27 cellular contexts compared by ENCODE assay signal in genomic region chr13:86425127-86425526, GRCh38.
"Had no signal": no experiment of that assay in that cellular context is flagged by ENCODE, and none has a peak within 500 bp of the region (broad histone marks: within the 10 kb centered on the region; RNA-seq: fewer than 3 reads in every experiment).

No MANE protein-coding gene starts in this region.

- H3K4me1 Mint-ChIP-seq: activated CD4-positive, alpha-beta T cell treated with anti-CD3 and anti-CD28 coated beads, Interleukin-2, amount 10 ng/mL, durations not matched to agents 7 days and 5 days; activated CD8-positive, alpha-beta memory T cell treated with anti-CD3 and anti-CD28 coated beads, Interleukin-2, amount 10 ng/mL, durations not matched to agents 7 days and 5 days; activated naive CD4-positive, alpha-beta T cell treated with anti-CD3 and anti-CD28 coated beads, Interleukin-2, amount 10 ng/mL, durations not matched to agents 7 days and 5 days; activated naive CD8-positive, alpha-beta T cell treated with anti-CD3 and anti-CD28 coated beads, Interleukin-2, amount 50 U/mL, for 24 hours; mesothelial cell of epicardium; naive thymus-derived CD8-positive, alpha-beta T cell had no signal

- DNase-seq: activated CD4-positive, alpha-beta T cell treated with anti-CD3 and anti-CD28 coated beads, Interleukin-2, amount 10 ng/mL, durations not matched to agents 7 days and 5 days; activated CD4-positive, CD25-positive, alpha-beta regulatory T cell treated with anti-CD3 and anti-CD28 coated beads, Interleukin-2, amount 50 U/mL, for 72 hours; activated CD8-positive, alpha-beta memory T cell treated with anti-CD3 and anti-CD28 coated beads, Interleukin-2, amount 10 ng/mL, durations not matched to agents 7 days and 5 days; activated CD8-positive, alpha-beta T cell treated with anti-CD3 and anti-CD28 coated beads for 36 hours; activated effector memory CD4-positive, alpha-beta T cell treated with anti-CD3 and anti-CD28 coated beads, Interleukin-2, amount 50 U/mL, for 16 hours; activated naive CD4-positive, alpha-beta T cell treated with anti-CD3 and anti-CD28 coated beads, Interleukin-2, amount 10 ng/mL, durations not matched to agents 7 days and 5 days; activated naive CD8-positive, alpha-beta T cell treated with anti-CD3 and anti-CD28 coated beads, Interleukin-2, amount 50 U/mL, for 24 hours; activated T-cell treated with anti-CD3 and anti-CD28 coated beads for 4 hours; anterior cingulate cortex; body of pancreas; effector CD4-positive, alpha-beta T cell; erythroblast; foreskin fibroblast; kidney; naive thymus-derived CD8-positive, alpha-beta T cell; ovary; stimulated activated CD4-positive, alpha-beta T cell treated with anti-CD3 and anti-CD28 coated beads, Interleukin-4, amount 100 ng/mL, for 4 hours; stimulated activated naive CD8-positive, alpha-beta T cell treated with anti-CD3 and anti-CD28 coated beads, Interleukin-15, Interleukin-2, amounts not matched to agents 100 U/mL and 50 U/mL, for 24 hours; upper lobe of left lung had no signal

- H3K36me3 Mint-ChIP-seq: activated CD8-positive, alpha-beta memory T cell treated with anti-CD3 and anti-CD28 coated beads, Interleukin-2, amount 10 ng/mL, durations not matched to agents 7 days and 5 days; activated naive CD4-positive, alpha-beta T cell treated with anti-CD3 and anti-CD28 coated beads, Interleukin-2, amount 10 ng/mL, durations not matched to agents 7 days and 5 days; mesothelial cell of epicardium had no signal

- H3K27ac ChIP-seq: body of pancreas, cardiac muscle cell, neutrophil, ovary, prostate gland, upper lobe of left lung, VCaP had no signal

- H3K4me1 ChIP-seq: body of pancreas, prostate gland, upper lobe of left lung had no signal

- H3K4me3 Mint-ChIP-seq: activated CD4-positive, alpha-beta T cell treated with anti-CD3 and anti-CD28 coated beads, Interleukin-2, amount 10 ng/mL, durations not matched to agents 7 days and 5 days; activated CD8-positive, alpha-beta memory T cell treated with anti-CD3 and anti-CD28 coated beads, Interleukin-2, amount 10 ng/mL, durations not matched to agents 7 days and 5 days; activated CD8-positive, alpha-beta T cell treated with anti-CD3 and anti-CD28 coated beads for 36 hours; activated naive CD4-positive, alpha-beta T cell treated with anti-CD3 and anti-CD28 coated beads, Interleukin-2, amount 10 ng/mL, durations not matched to agents 7 days and 5 days; activated naive CD8-positive, alpha-beta T cell treated with anti-CD3 and anti-CD28 coated beads, Interleukin-2, amount 50 U/mL, for 24 hours; dendritic cell treated with granulocyte-macrophage colony-stimulating factor and Interleukin-4, amounts not matched to agents 40 ng/mL and 50 ng/mL, for 4 days; mesothelial cell of epicardium; naive thymus-derived CD8-positive, alpha-beta T cell; T-helper 2 cell treated with Interferon-gamma antibody and Interleukin-4, amounts not matched to agents 5 μg/mL and 100 μg/mL, for 36 hours had no signal

- H3K27me3 ChIP-seq: body of pancreas, cardiac muscle cell, neutrophil, ovary, upper lobe of left lung had no signal

- H3K4me3 ChIP-seq: body of pancreas, cardiac muscle cell, ovary, prostate gland, upper lobe of left lung had no signal

- H3K9me3 ChIP-seq: body of pancreas, neutrophil, ovary, prostate gland, upper lobe of left lung had no signal

- H3K27ac Mint-ChIP-seq: activated CD4-positive, alpha-beta T cell treated with anti-CD3 and anti-CD28 coated beads, Interleukin-2, amount 10 ng/mL, durations not matched to agents 7 days and 5 days; activated CD8-positive, alpha-beta memory T cell treated with anti-CD3 and anti-CD28 coated beads, Interleukin-2, amount 10 ng/mL, durations not matched to agents 7 days and 5 days; activated CD8-positive, alpha-beta T cell treated with anti-CD3 and anti-CD28 coated beads for 36 hours; activated naive CD4-positive, alpha-beta T cell treated with anti-CD3 and anti-CD28 coated beads, Interleukin-2, amount 10 ng/mL, durations not matched to agents 7 days and 5 days; activated naive CD8-positive, alpha-beta T cell treated with anti-CD3 and anti-CD28 coated beads, Interleukin-2, amount 50 U/mL, for 24 hours; dendritic cell treated with granulocyte-macrophage colony-stimulating factor and Interleukin-4, amounts not matched to agents 40 ng/mL and 50 ng/mL, for 4 days; mesothelial cell of epicardium; naive thymus-derived CD8-positive, alpha-beta T cell; T-helper 2 cell treated with Interferon-gamma antibody and Interleukin-4, amounts not matched to agents 5 μg/mL and 100 μg/mL, for 36 hours had no signal

- ATAC-seq: activated CD8-positive, alpha-beta memory T cell treated with anti-CD3 and anti-CD28 coated beads, Interleukin-2, amount 10 ng/mL, durations not matched to agents 7 days and 5 days; activated CD8-positive, alpha-beta T cell treated with anti-CD3 and anti-CD28 coated beads for 36 hours; activated naive CD8-positive, alpha-beta T cell treated with anti-CD3 and anti-CD28 coated beads, Interleukin-2, amount 50 U/mL, for 24 hours; body of pancreas; left lobe of liver; naive thymus-derived CD8-positive, alpha-beta T cell; stimulated activated naive CD8-positive, alpha-beta T cell treated with anti-CD3 and anti-CD28 coated beads, Interleukin-15, Interleukin-2, amounts not matched to agents 100 U/mL and 50 U/mL, for 24 hours had no signal

- H3K36me3 ChIP-seq: cardiac muscle cell, neutrophil, ovary, prostate gland, upper lobe of left lung had no signal

- H3K27me3 Mint-ChIP-seq: activated CD4-positive, alpha-beta T cell treated with anti-CD3 and anti-CD28 coated beads, Interleukin-2, amount 10 ng/mL, durations not matched to agents 7 days and 5 days; activated CD8-positive, alpha-beta memory T cell treated with anti-CD3 and anti-CD28 coated beads, Interleukin-2, amount 10 ng/mL, durations not matched to agents 7 days and 5 days; activated CD8-positive, alpha-beta T cell treated with anti-CD3 and anti-CD28 coated beads for 36 hours; activated naive CD4-positive, alpha-beta T cell treated with anti-CD3 and anti-CD28 coated beads, Interleukin-2, amount 10 ng/mL, durations not matched to agents 7 days and 5 days; activated naive CD8-positive, alpha-beta T cell treated with anti-CD3 and anti-CD28 coated beads, Interleukin-2, amount 50 U/mL, for 24 hours; dendritic cell treated with granulocyte-macrophage colony-stimulating factor and Interleukin-4, amounts not matched to agents 40 ng/mL and 50 ng/mL, for 4 days; naive thymus-derived CD8-positive, alpha-beta T cell had no signal
